Comparison of ENCODE assay signal across 9 cellular contexts in the genomic region with DNA sequence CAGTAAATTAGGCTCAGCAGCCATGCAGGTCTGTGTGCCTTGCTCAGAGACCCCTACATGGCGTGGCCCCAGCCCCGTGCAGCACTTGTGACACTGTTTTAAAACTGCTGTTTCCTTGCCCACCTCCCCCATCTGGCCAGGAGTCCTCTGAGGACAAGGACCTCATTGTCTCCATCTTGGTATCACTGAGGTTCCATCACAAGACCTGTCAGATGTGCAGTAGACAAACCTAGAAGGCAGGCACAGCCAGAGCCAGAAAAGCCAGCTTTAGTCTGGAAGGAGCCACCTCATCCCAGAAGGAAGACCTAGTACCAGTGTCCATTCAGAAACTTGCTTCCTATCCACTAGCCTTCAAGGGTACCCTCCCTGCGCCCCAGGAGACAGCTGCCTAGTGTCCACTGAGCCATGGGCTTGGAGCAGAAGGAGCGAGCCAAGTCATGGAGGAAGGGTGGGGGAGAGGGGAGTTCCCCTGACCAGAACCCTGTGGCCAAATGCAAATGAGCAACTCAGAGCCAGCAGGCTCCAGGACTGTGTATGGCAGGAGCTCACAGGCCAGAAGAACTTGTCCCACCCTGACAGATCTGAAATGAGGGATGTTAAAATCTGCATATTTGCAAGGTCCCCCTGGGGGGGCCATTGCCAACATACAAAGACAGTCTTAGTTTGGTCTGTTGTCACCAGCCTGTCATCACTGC.
A peak's percentile ranks its signal among the peaks of the same experiment; 100 is the strongest.
DNase-seq lines count a peak whose midpoint lies in the region; ATAC-seq and TF ChIP-seq lines count a peak whose summit lies in the region.
"Had no signal": no experiment of that assay in that cellular context is flagged by ENCODE, and none has a peak within 500 bp of the region (broad histone marks: within the 10 kb centered on the region; RNA-seq: fewer than 3 reads in every experiment).

No MANE protein-coding gene starts in this region.

- H3K27ac Mint-ChIP-seq in GM23338 (no peak overlapping the region), H9 (no peak overlapping the region)

- no peak overlapping the region for H4K5ac ChIP-seq in H9 (ENCODE audit: insufficient read length, low read depth, low read length)

- no peaks in the 10 kb centered on the region for H3F3A ChIP-seq in GM23338 (replicated peaks; ENCODE audit: low read depth)

- no peak overlapping the region for H4K91ac ChIP-seq in H9 (ENCODE audit: insufficient read length, low read depth, low read length)

- H2AFZ ChIP-seq in GM23338 (no peak overlapping the region), OCI-LY7 (ENCODE audit: low read length) (peak overlapping the region; percentile 44; the same call in 1 of the 2 replicates), osteoblast (ENCODE audit: low read length) (no peak overlapping the region), H9 (ENCODE audit: low read length) (no peak overlapping the region)

- no peak overlapping the region for H3K9ac ChIP-seq in H9 (ENCODE audit: extremely low read depth, insufficient read length, low read length)

- H3T11ph ChIP-seq in H9 (ENCODE audit: low read length) = no peak overlapping the region

- H4K8ac ChIP-seq in H9 (replicated peaks; ENCODE audit: insufficient read length, low read depth, low read length) = no peak overlapping the region

- TF ChIP-seq CTCF in GM23338 (conservative IDR thresholded peaks at IDR 0.05; ENCODE audit: low read depth in 2 of 2) (no peak), OCI-LY7 (conservative IDR thresholded peaks at IDR 0.05; ENCODE audit: low read length) (no peak), osteoblast (IDR thresholded peaks at IDR 0.05; ENCODE audit: extremely low read depth, low read depth, low read length) (no peak), H9 (conservative IDR thresholded peaks at IDR 0.05) (no peak), adrenal gland (IDR thresholded peaks at IDR 0.05) (no peak)

- WGBS in H9 (ENCODE audit: extremely low coverage, insufficient read length, low lambda C conversion rate) = no CpG with 5 or more reads among the region's 4 CpGs
- WGBS in adrenal gland, 4 donors = 80 to 93% (median 86%) methylated on average over 1 to 4 of the region's 4 CpGs

- CTCF ChIA-PET in OCI-LY7 (lab: Charles Lee; ENCODE audit: unreplicated experiment) = interaction anchor here (0.6 to 1.3 kb wide), 3 partner anchors 8 to 441 kb away, joined by 3 to 5 read pairs (median 5); no protein-coding TSS in a partner anchor

- H3K4me1 Mint-ChIP-seq in GM23338 = peaks cover 17% of the 10 kb centered on the region
- peaks cover 21 to 44% of the 10 kb centered on the region in 2 experiments for H3K4me1 Mint-ChIP-seq in H9

- no peak overlapping the region for H2BK20ac ChIP-seq in H9 (ENCODE audit: low read depth, low read length, poor library complexity, severe bottlenecking)

- no peak overlapping the region for H3K18ac ChIP-seq in H9 (ENCODE audit: insufficient read length, low read depth, low read length)

- H3K36me3 Mint-ChIP-seq in GM23338 (ENCODE audit: low read depth) = no peaks in the 10 kb centered on the region
- H3K36me3 Mint-ChIP-seq in H9 (ENCODE audit: insufficient read depth in 1 of 3, low read depth in 3 of 3) = no peaks in the 10 kb centered on the region
- H3K36me3 Mint-ChIP-seq: activated naive CD8-positive, alpha-beta T cell treated with anti-CD3 and anti-CD28 coated beads for 36 hours had no signal

- H3K4me2 ChIP-seq in GM23338 (no peak overlapping the region), OCI-LY7 (ENCODE audit: low read length) (peak overlapping the region; percentile 74), osteoblast (ENCODE audit: insufficient read depth, low read length) (no peak overlapping the region), H9 (ENCODE audit: insufficient read depth, insufficient read length, low read length) (no peak overlapping the region)

- DNase-seq in GM23338 (ENCODE audit: low spot score) (no peak), OCI-LY7 (ENCODE audit: low spot score) (no peak), osteoblast (ENCODE audit: insufficient read length, low spot score, missing footprints) (no peak), NCI-H345 (lab: John Stamatoyannopoulos, UW) (no peak), H9 (no peak), adrenal gland (no peak)
- no peak for DNase-seq in activated effector memory CD4-positive, alpha-beta T cell treated with Interleukin-2 at 50 U/mL for 16 hours
- DNase-seq: activated naive CD8-positive, alpha-beta T cell treated with anti-CD3 and anti-CD28 coated beads for 36 hours had no signal

- H2BK15ac ChIP-seq in H9 (ENCODE audit: low read depth, low read length) = no peak overlapping the region

- no peak overlapping the region for H3K23ac ChIP-seq in H9 (ENCODE audit: insufficient read length, low read depth, low read length)

- H3K9me2 ChIP-seq in GM23338 (ENCODE audit: insufficient read depth) (no peaks in the 10 kb centered on the region), OCI-LY7 (ENCODE audit: insufficient read depth, low read length) (no peaks in the 10 kb centered on the region)

- H3K36me3 ChIP-seq in GM23338 (ENCODE audit: insufficient read depth) (no peaks in the 10 kb centered on the region), OCI-LY7 (ENCODE audit: insufficient read depth, low read length) (no peaks in the 10 kb centered on the region), osteoblast (ENCODE audit: insufficient read depth, low read length) (no peaks in the 10 kb centered on the region), adrenal gland (replicated peaks in 1 of 2) (no peaks in the 10 kb centered on the region)

- H3K4me1 ChIP-seq in GM23338 (ENCODE audit: insufficient read depth) (no peaks in the 10 kb centered on the region; the same call in 1 of the 2 replicates), OCI-LY7 (ENCODE audit: insufficient read depth, low read length, poor library complexity, severe bottlenecking) (peaks cover 36% of the 10 kb centered on the region), osteoblast (ENCODE audit: insufficient read depth, low read length) (peaks cover 22% of the 10 kb centered on the region), H9 (ENCODE audit: insufficient read depth, low read length) (no peaks in the 10 kb centered on the region), adrenal gland (replicated peaks in 1 of 2) (peaks cover 0 to 28% of the 10 kb centered on the region in 2 donors)

- peak; percentile 83 for ATAC-seq in GM18511 (IDR thresholded peaks at IDR 0.05; ENCODE audit: unreplicated experiment)
- ATAC-seq in GM23338 = peak; percentile 13; the same call in 1 of the 3 replicates

- intact Hi-C loops in OCI-LY7 (cut with micrococcal nuclease; ENCODE audit: unreplicated experiment) (no loop called here), adrenal gland (cut with DNase I) (no loop called here)

- H3K27ac ChIP-seq in GM23338 (ENCODE audit: low read depth) (no peak overlapping the region), OCI-LY7 (ENCODE audit: low read depth, low read length, poor library complexity, severe bottlenecking) (peak overlapping the region; percentile 45), osteoblast (ENCODE audit: low read depth, low read length) (peak overlapping the region; percentile 95), H9 (ENCODE audit: insufficient read length, low read depth, low read length) (no peak overlapping the region), adrenal gland (peak overlapping the region in 2 of 5 donors; percentile 90 to 93)

- H3K9me3 ChIP-seq in OCI-LY7 (ENCODE audit: low read length) = no peaks in the 10 kb centered on the region
- H3K9me3 ChIP-seq in osteoblast (ENCODE audit: low read depth, low read length) = no peaks in the 10 kb centered on the region
- H3K9me3 ChIP-seq in H9 (ENCODE audit: control insufficient read depth, low read depth, low read length) = no peaks in the 10 kb centered on the region
- H3K9me3 ChIP-seq in adrenal gland (replicated peaks in 1 of 3) = no peaks in the 10 kb centered on the region

- H2BK12ac ChIP-seq in H9 (ENCODE audit: insufficient read length, low read depth, low read length) = no peak overlapping the region

- H3K4me3 Mint-ChIP-seq in GM23338 (no peak overlapping the region), H9 (no peak overlapping the region)

- TF ChIP-seq POLR2A in adrenal gland (IDR thresholded peaks at IDR 0.05) = no peak

- H2AK5ac ChIP-seq in H9 (ENCODE audit: insufficient read length, low read length) = no peak overlapping the region

- no peak overlapping the region for H2BK5ac ChIP-seq in H9 (ENCODE audit: insufficient read length, low read length)

- POLR2A ChIA-PET in OCI-LY7 (lab: Charles Lee) = interaction anchor here (1.2 to 1.3 kb wide), 3 partner anchors 11 to 26 kb away, joined by 3 to 6 read pairs (median 4); no protein-coding TSS in a partner anchor

- no peaks in the 10 kb centered on the region for H4K20me1 ChIP-seq in GM23338 (replicated peaks; ENCODE audit: insufficient read depth)
- no peaks in the 10 kb centered on the region for H4K20me1 ChIP-seq in OCI-LY7 (ENCODE audit: insufficient read depth, low read length)
- H4K20me1 ChIP-seq in osteoblast (ENCODE audit: insufficient read depth, low read length) = no peaks in the 10 kb centered on the region
- no peaks in the 10 kb centered on the region for H4K20me1 ChIP-seq in H9 (ENCODE audit: control insufficient read depth, insufficient read depth, insufficient read length)

- no TSS peak for BruUV-seq in OCI-LY7 (replicated peaks; lab: Mats Ljungman, UMichigan)

- no peak overlapping the region for H2BK120ac ChIP-seq in H9 (ENCODE audit: low read depth, low read length, poor library complexity, severe bottlenecking)

- H3K56ac ChIP-seq in H9 (ENCODE audit: insufficient read length, low read depth, low read length) = no peak overlapping the region

- H3K79me1 ChIP-seq in H9 (ENCODE audit: insufficient read depth, low read depth, low read length, poor library complexity, severe bottlenecking) = no peaks in the 10 kb centered on the region

- no peaks in the 10 kb centered on the region for H3K23me2 ChIP-seq in H9 (ENCODE audit: insufficient read length, low read depth, low read length, poor library complexity, severe bottlenecking)

- H3K27me3 Mint-ChIP-seq in GM23338 (ENCODE audit: insufficient read depth, low read depth, poor library complexity) = peaks cover 9% of the 10 kb centered on the region
- no peaks in the 10 kb centered on the region for H3K27me3 Mint-ChIP-seq in H9 (ENCODE audit: low read depth)
- H3K27me3 Mint-ChIP-seq: activated naive CD8-positive, alpha-beta T cell treated with anti-CD3 and anti-CD28 coated beads for 36 hours had no signal

- H3K27me3 ChIP-seq in GM23338 (ENCODE audit: insufficient read depth) = no peaks in the 10 kb centered on the region
- no peaks in the 10 kb centered on the region for H3K27me3 ChIP-seq in osteoblast (ENCODE audit: insufficient read depth, low read length)
- no peaks in the 10 kb centered on the region for H3K27me3 ChIP-seq in H9 (ENCODE audit: insufficient read depth, low read length)
- H3K27me3 ChIP-seq in adrenal gland = no peaks in the 10 kb centered on the region

- H3K79me2 ChIP-seq in GM23338 (replicated peaks; ENCODE audit: insufficient read depth) = no peaks in the 10 kb centered on the region
- H3K79me2 ChIP-seq in OCI-LY7 (ENCODE audit: insufficient read depth, low read depth, low read length) = no peaks in the 10 kb centered on the region
- no peaks in the 10 kb centered on the region for H3K79me2 ChIP-seq in osteoblast (ENCODE audit: insufficient read depth, low read length)
- no peaks in the 10 kb centered on the region for H3K79me2 ChIP-seq in H9 (ENCODE audit: insufficient read depth, low read length)

- no peak overlapping the region for H3K4ac ChIP-seq in H9 (ENCODE audit: low read depth, low read length)

- H3K9me3 Mint-ChIP-seq in GM23338 = no peaks in the 10 kb centered on the region
- no peaks in the 10 kb centered on the region for H3K9me3 Mint-ChIP-seq in H9
- H3K9me3 Mint-ChIP-seq: activated naive CD8-positive, alpha-beta T cell treated with anti-CD3 and anti-CD28 coated beads for 36 hours had no signal

- no peak overlapping the region for H3K14ac ChIP-seq in H9 (ENCODE audit: insufficient read depth, low read length)

- H3K4me3 ChIP-seq in GM23338 (no peak overlapping the region), OCI-LY7 (ENCODE audit: low read depth, low read length, poor library complexity, severe bottlenecking) (peak overlapping the region; percentile 63), osteoblast (ENCODE audit: insufficient read depth, low read length) (no peak overlapping the region), adrenal gland (no peak overlapping the region)

Comparison
In these comparisons a context has a peak if more than half of its experiments do, and no peak if none do; other contexts are left out.
1. H3K27ac ChIP-seq: peak in OCI-LY7 (single experiment) and osteoblast (single experiment); none in GM23338 (single experiment) and H9 (single experiment).